Comparison of ENCODE assay signal across 28 cellular contexts in genomic region chr4:160485071-160485687, GRCh38.
"Had no signal": no experiment of that assay in that cellular context is flagged by ENCODE, and none has a peak within 500 bp of the region (broad histone marks: within the 10 kb centered on the region; RNA-seq: fewer than 3 reads in every experiment).

No MANE protein-coding gene starts in this region.

- H3K4me1 ChIP-seq: stomach, suprapubic skin, testis, thyroid gland, tibial artery, tibial nerve, transverse colon, upper lobe of left lung, upper lobe of right lung, uterus, vagina had no signal

- H3K27me3 Mint-ChIP-seq: stimulated activated memory B cell treated with anti-CD40 and anti-IgM and Interleukin-4, amounts not matched to agents 10 μg/mL and 1 μg/mL and 100 μg/mL, for 72 hours; stimulated activated naive B cell treated with anti-CD40 and anti-IgM and Interleukin-4, amounts not matched to agents 10 μg/mL and 1 μg/mL and 100 μg/mL, for 72 hours; stimulated activated naive CD8-positive, alpha-beta T cell treated with anti-CD3 and anti-CD28 coated beads, Interleukin-15, amount 100 ng/mL, for 72 hours; stimulated activated naive CD8-positive, alpha-beta T cell treated with anti-CD3 and anti-CD28 coated beads, Interleukin-15, Interleukin-2, amounts not matched to agents 100 ng/mL and 50 ng/mL, for 24 hours; type B pancreatic cell had no signal

- H3K9me3 ChIP-seq: testis, thoracic aorta, thyroid gland, tibial artery, transverse colon, upper lobe of right lung, uterus, vagina had no signal

- H3K4me3 ChIP-seq: stomach, suprapubic skin, testis, thoracic aorta, thyroid gland, tibial artery, tibial nerve, transverse colon, upper lobe of left lung, upper lobe of right lung, uterus, vagina had no signal

- H3K4me1 Mint-ChIP-seq: stimulated activated effector memory CD8-positive, alpha-beta T cell treated with anti-CD3 and anti-CD28 coated beads, Interleukin-12 subunit alpha, Interleukin-12 subunit beta, amount 100 ng/mL, for 72 hours; stimulated activated memory B cell treated with anti-CD40 and anti-IgM and Interleukin-4, amounts not matched to agents 10 μg/mL and 1 μg/mL and 100 μg/mL, for 72 hours; stimulated activated naive B cell treated with anti-CD40 and anti-IgM and Interleukin-4, amounts not matched to agents 10 μg/mL and 1 μg/mL and 100 μg/mL, for 72 hours; stimulated activated naive CD8-positive, alpha-beta T cell treated with anti-CD3 and anti-CD28 coated beads, Interleukin-15, amount 100 ng/mL, for 72 hours had no signal

- H3K36me3 ChIP-seq: stomach, suprapubic skin, thoracic aorta, thyroid gland, tibial artery, tibial nerve, transverse colon, upper lobe of left lung, upper lobe of right lung, uterus, vagina had no signal

- H3K27me3 ChIP-seq: stomach, suprapubic skin, testis, thyroid gland, tibial artery, tibial nerve, transverse colon, upper lobe of left lung, upper lobe of right lung, uterus, vagina had no signal

- DNase-seq: stimulated activated CD4-positive, alpha-beta T cell treated with anti-CD3 and anti-CD28 coated beads, Interleukin-2, amount 100 ng/mL, for 48 hours; stimulated activated CD4-positive, alpha-beta T cell treated with anti-CD3 and anti-CD28 coated beads, Interleukin-4, amount 100 ng/mL, for 1 hour; stimulated activated CD4-positive, alpha-beta T cell treated with anti-CD3 and anti-CD28 coated beads, Interleukin-4, amount 100 ng/mL, for 24 hours; stimulated activated CD4-positive, alpha-beta T cell treated with anti-CD3 and anti-CD28 coated beads, Interleukin-4, amount 100 ng/mL, for 4 hours; stimulated activated CD8-positive, alpha-beta memory T cell treated with anti-CD3 and anti-CD28 coated beads, Interleukin-4, amount 100 ng/mL, for 48 hours; stimulated activated naive B cell treated with anti-CD40 and anti-IgM and Interleukin-4, amounts not matched to agents 10 μg/mL and 1 μg/mL and 100 μg/mL, for 72 hours; stimulated activated naive CD4-positive, alpha-beta T cell; stimulated activated naive CD4-positive, alpha-beta T cell treated with Interleukin-2 at 50 U/mL for 16 hours; stimulated activated naive CD8-positive, alpha-beta T cell treated with anti-CD3 and anti-CD28 coated beads, Interleukin-15, amount 100 ng/mL, for 72 hours; stimulated activated naive CD8-positive, alpha-beta T cell treated with anti-CD3 and anti-CD28 coated beads, Interleukin-15, Interleukin-2, amounts not matched to agents 100 U/mL and 50 U/mL, for 24 hours; stomach; substantia nigra; testis; thyroid gland; tibial artery; transverse colon; trophoblast cell; upper lobe of left lung; upper lobe of right lung; uterus had no signal

- H3K4me3 Mint-ChIP-seq: stimulated activated effector memory CD8-positive, alpha-beta T cell treated with anti-CD3 and anti-CD28 coated beads, Interleukin-12 subunit alpha, Interleukin-12 subunit beta, amount 100 ng/mL, for 72 hours; stimulated activated memory B cell treated with anti-CD40 and anti-IgM and Interleukin-4, amounts not matched to agents 10 μg/mL and 1 μg/mL and 100 μg/mL, for 72 hours; stimulated activated naive B cell treated with anti-CD40 and anti-IgM and Interleukin-4, amounts not matched to agents 10 μg/mL and 1 μg/mL and 100 μg/mL, for 72 hours; stimulated activated naive CD8-positive, alpha-beta T cell treated with anti-CD3 and anti-CD28 coated beads, Interleukin-15, amount 100 ng/mL, for 72 hours; stimulated activated naive CD8-positive, alpha-beta T cell treated with anti-CD3 and anti-CD28 coated beads, Interleukin-15, Interleukin-2, amounts not matched to agents 100 ng/mL and 50 ng/mL, for 24 hours; type B pancreatic cell had no signal

- H3K36me3 Mint-ChIP-seq: stimulated activated effector memory CD8-positive, alpha-beta T cell treated with anti-CD3 and anti-CD28 coated beads, Interleukin-12 subunit alpha, Interleukin-12 subunit beta, amount 100 ng/mL, for 72 hours; stimulated activated memory B cell treated with anti-CD40 and anti-IgM and Interleukin-4, amounts not matched to agents 10 μg/mL and 1 μg/mL and 100 μg/mL, for 72 hours; stimulated activated naive B cell treated with anti-CD40 and anti-IgM and Interleukin-4, amounts not matched to agents 10 μg/mL and 1 μg/mL and 100 μg/mL, for 72 hours; type B pancreatic cell had no signal

- H3K27ac ChIP-seq: stomach, suprapubic skin, testis, thoracic aorta, thyroid gland, tibial artery, tibial nerve, transverse colon, upper lobe of left lung, upper lobe of right lung, uterus, vagina had no signal

- H3K27ac Mint-ChIP-seq: stimulated activated effector memory CD8-positive, alpha-beta T cell treated with anti-CD3 and anti-CD28 coated beads, Interleukin-12 subunit alpha, Interleukin-12 subunit beta, amount 100 ng/mL, for 72 hours; stimulated activated memory B cell treated with anti-CD40 and anti-IgM and Interleukin-4, amounts not matched to agents 10 μg/mL and 1 μg/mL and 100 μg/mL, for 72 hours; stimulated activated naive B cell treated with anti-CD40 and anti-IgM and Interleukin-4, amounts not matched to agents 10 μg/mL and 1 μg/mL and 100 μg/mL, for 72 hours; stimulated activated naive CD8-positive, alpha-beta T cell treated with anti-CD3 and anti-CD28 coated beads, Interleukin-15, amount 100 ng/mL, for 72 hours; stimulated activated naive CD8-positive, alpha-beta T cell treated with anti-CD3 and anti-CD28 coated beads, Interleukin-15, Interleukin-2, amounts not matched to agents 100 ng/mL and 50 ng/mL, for 24 hours; type B pancreatic cell had no signal
